Comparison of ENCODE assay signal across 8 cellular contexts in genomic region chr15:74995182-74995778, GRCh38. TPM values are rescaled to one million over a fixed set of nuclear protein-coding genes. Genes with fewer than 3 reads are reported as not detected.
A peak's percentile ranks its signal among the peaks of the same experiment; 100 is the strongest.
DNase-seq lines count a peak whose midpoint lies in the region; ATAC-seq and TF ChIP-seq lines count a peak whose summit lies in the region.

TSS of gene SCAMP5 (plus strand) at chr15:74995563. CDS start at chr15:75011840, 16,277 bp downstream.

- peak within 1 kb of the TSS; percentile 62 for H3K4me3 Mint-ChIP-seq in activated naive CD4-positive, alpha-beta T cell treated with anti-CD3 and anti-CD28 coated beads, Interleukin-2, amount 10 ng/mL, durations not matched to agents 7 days and 5 days
- peak within 1 kb of the TSS; percentile 85 for H3K4me3 Mint-ChIP-seq in neural progenitor cell
- peak within 1 kb of the TSS; percentile 70 to 81 for H3K4me3 Mint-ChIP-seq in stimulated activated naive CD8-positive, alpha-beta T cell treated with anti-CD3 and anti-CD28 coated beads, Interleukin-15, amount 100 ng/mL, for 72 hours

- H3K27ac Mint-ChIP-seq in activated naive CD4-positive, alpha-beta T cell treated with anti-CD3 and anti-CD28 coated beads, Interleukin-2, amount 10 ng/mL, durations not matched to agents 7 days and 5 days = peak within 1 kb of the TSS; percentile 3
- no peak within 1 kb of the TSS for H3K27ac Mint-ChIP-seq in neural progenitor cell
- peak within 1 kb of the TSS in 1 of 2 donors; percentile 9 for H3K27ac Mint-ChIP-seq in stimulated activated naive CD8-positive, alpha-beta T cell treated with anti-CD3 and anti-CD28 coated beads, Interleukin-15, amount 100 ng/mL, for 72 hours

- H3K27me3 ChIP-seq in gastroesophageal sphincter (peaks cover 52% of the 10 kb centered on the region), neural progenitor cell (peaks cover 36% of the 10 kb centered on the region)

- no peak for TF ChIP-seq EP300 in gastroesophageal sphincter (IDR thresholded peaks at IDR 0.05)

- H3K4me3 ChIP-seq in gastroesophageal sphincter (peak within 1 kb of the TSS; percentile 31 to 64), neural progenitor cell (peak within 1 kb of the TSS; percentile 99)

- CTCF ChIA-PET in activated naive CD4-positive, alpha-beta T cell treated with anti-CD3 and anti-CD28 coated beads, Interleukin-2, amount 10 ng/mL, durations not matched to agents 7 days and 5 days (lab: Charles Lee) = interaction anchor here (0.7 to 1.9 kb wide), 5 partner anchors 20 to 224 kb away, joined by 3 to 4 read pairs (median 3); partner anchors contain the start of gene RPP25

- H3F3A ChIP-seq in neural progenitor cell (ENCODE audit: low read depth) = no peaks in the 10 kb centered on the region

- no peak for TF ChIP-seq CTCF in gastroesophageal sphincter (IDR thresholded peaks at IDR 0.05)
- no peak for TF ChIP-seq CTCF in neural progenitor cell (IDR thresholded peaks at IDR 0.05)

- H3K9ac ChIP-seq in neural progenitor cell = peak within 1 kb of the TSS; percentile 22

- H3K4me1 Mint-ChIP-seq in activated naive CD4-positive, alpha-beta T cell treated with anti-CD3 and anti-CD28 coated beads, Interleukin-2, amount 10 ng/mL, durations not matched to agents 7 days and 5 days = peaks cover 10% of the 10 kb centered on the region
- H3K4me1 Mint-ChIP-seq in neural progenitor cell = peaks cover 7% of the 10 kb centered on the region
- peaks cover 18% of the 10 kb centered on the region for H3K4me1 Mint-ChIP-seq in stimulated activated naive CD8-positive, alpha-beta T cell treated with anti-CD3 and anti-CD28 coated beads, Interleukin-15, amount 100 ng/mL, for 72 hours

- H3K9me3 ChIP-seq in gastroesophageal sphincter = no peaks in the 10 kb centered on the region
- no peaks in the 10 kb centered on the region for H3K9me3 ChIP-seq in neural progenitor cell (ENCODE audit: low read depth)

- peaks cover 14% of the 10 kb centered on the region for H3K79me2 ChIP-seq in neural progenitor cell (ENCODE audit: low read depth)

- H3K27ac ChIP-seq in gastroesophageal sphincter (peak within 1 kb of the TSS in 1 of 4 donors; percentile 51), neural progenitor cell (no peak within 1 kb of the TSS)

- peak; percentile 88 for DNase-seq in COLO829 (ENCODE audit: low spot score)
- DNase-seq in NAMALWA (ENCODE audit: low spot score) = peak; percentile 93
- peak; percentile 98 for DNase-seq in SK-N-DZ (ENCODE audit: low spot score)
- peak; percentile 97 for DNase-seq in activated naive CD4-positive, alpha-beta T cell treated with anti-CD3 and anti-CD28 coated beads, Interleukin-2, amount 10 ng/mL, durations not matched to agents 7 days and 5 days
- peak; percentile 100 for DNase-seq in neural progenitor cell (ENCODE audit: low spot score)
- peak; percentile 91 to 92 for DNase-seq in stimulated activated naive CD8-positive, alpha-beta T cell treated with anti-CD3 and anti-CD28 coated beads, Interleukin-15, amount 100 ng/mL, for 72 hours

- H4K20me1 ChIP-seq in neural progenitor cell (ENCODE audit: low read depth) = peaks cover 19% of the 10 kb centered on the region

- no peak for TF ChIP-seq POLR2A in gastroesophageal sphincter (IDR thresholded peaks at IDR 0.05)

- H3K4me2 ChIP-seq in neural progenitor cell = peak within 1 kb of the TSS; percentile 88

- 8% methylated on average over 5 of the region's 58 CpGs; no CpG with 5 or more reads in 1 of the 2 donors for WGBS in gastroesophageal sphincter (ENCODE audit: low coverage in 1 of 2), 2 donors

- H3K36me3 Mint-ChIP-seq in activated naive CD4-positive, alpha-beta T cell treated with anti-CD3 and anti-CD28 coated beads, Interleukin-2, amount 10 ng/mL, durations not matched to agents 7 days and 5 days = no peaks in the 10 kb centered on the region
- H3K36me3 Mint-ChIP-seq in neural progenitor cell = peaks cover 9% of the 10 kb centered on the region

- H3K4me1 ChIP-seq in gastroesophageal sphincter (peaks cover 3 to 21% (median 9%) of the 10 kb centered on the region in 3 donors), neural progenitor cell (peaks cover 6% of the 10 kb centered on the region)

- H3K9me3 Mint-ChIP-seq in activated naive CD4-positive, alpha-beta T cell treated with anti-CD3 and anti-CD28 coated beads, Interleukin-2, amount 10 ng/mL, durations not matched to agents 7 days and 5 days = no peaks in the 10 kb centered on the region
- H3K9me3 Mint-ChIP-seq in neural progenitor cell = no peaks in the 10 kb centered on the region
- no peaks in the 10 kb centered on the region for H3K9me3 Mint-ChIP-seq in stimulated activated naive CD8-positive, alpha-beta T cell treated with anti-CD3 and anti-CD28 coated beads, Interleukin-15, amount 100 ng/mL, for 72 hours

- H3K36me3 ChIP-seq in gastroesophageal sphincter = no peaks in the 10 kb centered on the region
- no peaks in the 10 kb centered on the region for H3K36me3 ChIP-seq in neural progenitor cell

- ATAC-seq in GM21825 (IDR thresholded peaks at IDR 0.05; ENCODE audit: unreplicated experiment) (peak; percentile 79), gastroesophageal sphincter (peak; percentile 90)
- ATAC-seq in stimulated activated naive CD8-positive, alpha-beta T cell treated with anti-CD3 and anti-CD28 coated beads, Interleukin-15, amount 100 ng/mL, for 72 hours = peak; percentile 97

- peak within 1 kb of the TSS; percentile 100 for H2AFZ ChIP-seq in neural progenitor cell (replicated peaks)

- H3K27me3 Mint-ChIP-seq in activated naive CD4-positive, alpha-beta T cell treated with anti-CD3 and anti-CD28 coated beads, Interleukin-2, amount 10 ng/mL, durations not matched to agents 7 days and 5 days = peaks cover 50% of the 10 kb centered on the region
- H3K27me3 Mint-ChIP-seq in neural progenitor cell (ENCODE audit: insufficient read depth, low read depth) = peaks cover 30% of the 10 kb centered on the region
- H3K27me3 Mint-ChIP-seq in stimulated activated naive CD8-positive, alpha-beta T cell treated with anti-CD3 and anti-CD28 coated beads, Interleukin-15, amount 100 ng/mL, for 72 hours = peaks cover 62% of the 10 kb centered on the region

RNA-seq across cellular contexts. Expression of gene SCAMP5, which starts in this region (rescaled TPM):
- polyA plus RNA-seq in SK-N-DZ (2014; cell fraction: cytosol; rRNA removed) = 49.6 and 50.5 TPM in 2 replicates
- polyA plus RNA-seq in SK-N-DZ (2014; cell fraction: nucleus; rRNA removed) = 80.5 and 89.5 TPM in 2 replicates
- total RNA-seq in gastroesophageal sphincter (10 to 100 TPM in 1 of 4 donors, 1 to 10 TPM in 3; 2.2 to 10.1 (median 5.6) TPM), neural progenitor cell (ENCODE audit: low replicate concordance) (16.4 and 24.9 TPM in 2 replicates)
